8 cellular contexts compared by ENCODE assay signal in genomic region chr2:161165811-161166210, GRCh38. TPM values are rescaled to one million over a fixed set of nuclear protein-coding genes. Genes with fewer than 3 reads are reported as not detected.
A peak's percentile ranks its signal among the peaks of the same experiment; 100 is the strongest.
DNase-seq lines count a peak whose midpoint lies in the region; ATAC-seq and TF ChIP-seq lines count a peak whose summit lies in the region.

No MANE protein-coding gene starts in this region.

- DNase-seq in SJSA1 (ENCODE audit: low read depth in 1 of 2, low spot score in 2 of 2) (no peak), lower lobe of right lung (no peak), esophagus squamous epithelium (lab: John Stamatoyannopoulos, UW) (no peak), caudate nucleus (lab: John Stamatoyannopoulos, UW) (no peak), heart right ventricle (no peak), KG1 (lab: John Stamatoyannopoulos, UW) (no peak)

- H3K9me3 ChIP-seq in SJSA1 (replicated peaks) = no peaks in the 10 kb centered on the region
- H3K9me3 ChIP-seq in lower lobe of right lung = no peaks in the 10 kb centered on the region
- H3K9me3 ChIP-seq in esophagus squamous epithelium = no peaks in the 10 kb centered on the region
- H3K9me3 ChIP-seq in heart right ventricle = no peaks in the 10 kb centered on the region

- H3K4me3 ChIP-seq in SJSA1 (no peak overlapping the region), lower lobe of right lung (no peak overlapping the region), esophagus squamous epithelium (no peak overlapping the region), heart right ventricle (no peak overlapping the region)

- H3K36me3 ChIP-seq in SJSA1 (peaks cover 66% of the 10 kb centered on the region), lower lobe of right lung (peaks cover 15% of the 10 kb centered on the region), esophagus squamous epithelium (peaks cover 0 to 42% (median 0%) of the 10 kb centered on the region in 3 donors), heart right ventricle (peaks cover 0 to 23% (median 4%) of the 10 kb centered on the region in 9 donors)

- TF ChIP-seq POLR2A in esophagus squamous epithelium (IDR thresholded peaks at IDR 0.05) = no peak

- peak overlapping the region; percentile 69 for H3K27ac ChIP-seq in SJSA1
- peak overlapping the region; percentile 48 for H3K27ac ChIP-seq in lower lobe of right lung
- peak overlapping the region in 1 of 4 donors; percentile 13 for H3K27ac ChIP-seq in esophagus squamous epithelium
- H3K27ac ChIP-seq in caudate nucleus (ENCODE audit: low read depth, low read length) = no peak overlapping the region
- H3K27ac ChIP-seq in heart right ventricle = peak overlapping the region in 1 of 10 donors; percentile 76

- H3K27me3 ChIP-seq in SJSA1 (replicated peaks) (no peaks in the 10 kb centered on the region), lower lobe of right lung (ENCODE audit: low read depth) (no peaks in the 10 kb centered on the region), esophagus squamous epithelium (no peaks in the 10 kb centered on the region), heart right ventricle (no peaks in the 10 kb centered on the region)

- ATAC-seq in GM18498 (IDR thresholded peaks at IDR 0.05; ENCODE audit: unreplicated experiment) (peak; percentile 30), HG02870 (IDR thresholded peaks at IDR 0.05; ENCODE audit: unreplicated experiment) (peak; percentile 21), lower lobe of right lung (peak; percentile 33 to 37), heart right ventricle (no peak)

- TF ChIP-seq CTCF in lower lobe of right lung (IDR thresholded peaks at IDR 0.05) = no peak
- no peak for TF ChIP-seq CTCF in esophagus squamous epithelium (IDR thresholded peaks at IDR 0.05)
- no peak for TF ChIP-seq CTCF in heart right ventricle (IDR thresholded peaks at IDR 0.05)

- intact Hi-C loops in lower lobe of right lung (cut with DNase I) (no loop called here), esophagus squamous epithelium (cut with DNase I) (no loop called here), heart right ventricle (cut with DNase I) (no loop called here)

- H3K4me1 ChIP-seq in SJSA1 (replicated peaks) = peaks cover 43% of the 10 kb centered on the region
- H3K4me1 ChIP-seq in lower lobe of right lung = peaks cover 83% of the 10 kb centered on the region
- peaks cover 5 to 83% (median 8%) of the 10 kb centered on the region in 3 donors for H3K4me1 ChIP-seq in esophagus squamous epithelium
- peaks cover 2 to 93% (median 44%) of the 10 kb centered on the region in 9 donors for H3K4me1 ChIP-seq in heart right ventricle

- WGBS in esophagus squamous epithelium, 2 donors = 43 to 75% methylated on average over 1 of the region's 1 CpG
- 92 to 96% methylated on average over 1 of the region's 1 CpG for WGBS in heart right ventricle, 2 donors

RNA-seq across cellular contexts. Expression of gene TANK, which starts 5.6 kb away (rescaled TPM):
- 67.5 and 106 TPM in 2 replicates for total RNA-seq in SJSA1 (2014; rRNA removed; shearing (Covaris generic))
- total RNA-seq in lower lobe of right lung (77.5 TPM), esophagus squamous epithelium (10 to 100 TPM; 34.8 to 83.7 (median 60.7) TPM), heart right ventricle (10 to 100 TPM; 25.0 to 39.7 (median 31.4) TPM)
- polyA plus RNA-seq in heart right ventricle = 10 to 100 TPM; 20.4 to 24.3 TPM

Comparison
In these comparisons a context has a peak if more than half of its experiments do, and no peak if none do; other contexts are left out.
1. ATAC-seq: peak in GM18498 (single experiment), HG02870 (single experiment) and lower lobe of right lung (2 of 2); none in heart right ventricle (0 of 8).